ENCODE assay signal across 8 cellular contexts in genomic region chr4:1346781-1347409, GRCh38. TPM values are rescaled to one million over a fixed set of nuclear protein-coding genes. Genes with fewer than 3 reads are reported as not detected.
DNase-seq lines count a peak whose midpoint lies in the region; ATAC-seq and TF ChIP-seq lines count a peak whose summit lies in the region.

UVSSA (plus strand) TSS chr4:1347208; CDS start chr4:1348092, 884 bp downstream.

- peak within 1 kb of the TSS; percentile 39 for H3K27ac ChIP-seq in H9 (ENCODE audit: insufficient read length, low read depth, low read length)

- H3K36me3 ChIP-seq in MG63 = no peaks in the 10 kb centered on the region; the same call in 1 of the 2 replicates

- H4K20me1 ChIP-seq in H9 (ENCODE audit: control insufficient read depth, insufficient read depth, insufficient read length) = no peaks in the 10 kb centered on the region

- H3K4ac ChIP-seq in H9 (ENCODE audit: low read depth, low read length) = no peak within 1 kb of the TSS

- H2AK5ac ChIP-seq in H9 (ENCODE audit: insufficient read length, low read length) = no peak within 1 kb of the TSS

- H3K9me3 Mint-ChIP-seq in H9 (peaks cover 0 to 4% of the 10 kb centered on the region in 2 experiments; a peak in 1 of 5 replicates), nephron progenitor cell (peaks cover 20% of the 10 kb centered on the region)
- no peaks in the 10 kb centered on the region for H3K9me3 Mint-ChIP-seq in stimulated activated naive CD8-positive, alpha-beta T cell treated with anti-CD3 and anti-CD28 coated beads, Interleukin-15, amount 100 ng/mL, for 72 hours

- WGBS in H9 (ENCODE audit: extremely low coverage, insufficient read length, low lambda C conversion rate) = no CpG with 5 or more reads among the region's 76 CpGs

- H3K4me3 Mint-ChIP-seq in H9 = peak within 1 kb of the TSS; percentile 81 to 92
- H3K4me3 Mint-ChIP-seq in nephron progenitor cell = peak within 1 kb of the TSS; percentile 91
- H3K4me3 Mint-ChIP-seq in stimulated activated naive CD8-positive, alpha-beta T cell treated with anti-CD3 and anti-CD28 coated beads, Interleukin-15, amount 100 ng/mL, for 72 hours = peak within 1 kb of the TSS; percentile 89 to 94

- peak; percentile 96 for ATAC-seq in stimulated activated naive CD8-positive, alpha-beta T cell treated with anti-CD3 and anti-CD28 coated beads, Interleukin-15, amount 100 ng/mL, for 72 hours

- no peak within 1 kb of the TSS for H2BK120ac ChIP-seq in H9 (ENCODE audit: low read depth, low read length, poor library complexity, severe bottlenecking)

- no peak within 1 kb of the TSS for H3K23ac ChIP-seq in H9 (ENCODE audit: insufficient read length, low read depth, low read length)

- H3K36me3 Mint-ChIP-seq in H9 (ENCODE audit: insufficient read depth in 1 of 3, low read depth in 3 of 3) (peaks cover 11 to 31% (median 27%) of the 10 kb centered on the region in 3 experiments), nephron progenitor cell (ENCODE audit: low read depth) (peaks cover 46% of the 10 kb centered on the region)

- H3K56ac ChIP-seq in H9 (ENCODE audit: insufficient read length, low read depth, low read length) = no peak within 1 kb of the TSS

- H3K14ac ChIP-seq in H9 (ENCODE audit: insufficient read depth, low read length) = peak within 1 kb of the TSS; percentile 74

- H3K9me3 ChIP-seq in H9 (ENCODE audit: control insufficient read depth, low read depth, low read length) = no peaks in the 10 kb centered on the region
- H3K9me3 ChIP-seq in MG63 = no peaks in the 10 kb centered on the region

- H4K8ac ChIP-seq in H9 (replicated peaks; ENCODE audit: insufficient read length, low read depth, low read length) = no peak within 1 kb of the TSS

- peak within 1 kb of the TSS; percentile 91 for H3K9ac ChIP-seq in H9 (ENCODE audit: extremely low read depth, insufficient read length, low read length)

- H3K4me1 Mint-ChIP-seq in H9 (peaks cover 24 to 28% of the 10 kb centered on the region in 2 experiments), nephron progenitor cell (peaks cover 52% of the 10 kb centered on the region)
- peaks cover 57% of the 10 kb centered on the region for H3K4me1 Mint-ChIP-seq in stimulated activated naive CD8-positive, alpha-beta T cell treated with anti-CD3 and anti-CD28 coated beads, Interleukin-15, amount 100 ng/mL, for 72 hours

- H3K27me3 ChIP-seq in H9 (ENCODE audit: insufficient read depth, low read length) = no peaks in the 10 kb centered on the region
- H3K27me3 ChIP-seq in MG63 = no peaks in the 10 kb centered on the region

- peak within 1 kb of the TSS; percentile 91 for H3K4me2 ChIP-seq in H9 (ENCODE audit: insufficient read depth, insufficient read length, low read length)

- H2AFZ ChIP-seq in H9 (ENCODE audit: low read length) = no peak within 1 kb of the TSS

- H3K18ac ChIP-seq in H9 (ENCODE audit: insufficient read length, low read depth, low read length) = no peak within 1 kb of the TSS

- H3T11ph ChIP-seq in H9 (ENCODE audit: low read length) = no peak within 1 kb of the TSS

- H4K5ac ChIP-seq in H9 (ENCODE audit: insufficient read length, low read depth, low read length) = no peak within 1 kb of the TSS

- TF ChIP-seq CTCF in H9 (conservative IDR thresholded peaks at IDR 0.05) (no peak), nephron progenitor cell (IDR thresholded peaks at IDR 0.05) (no peak)

- H3K27me3 Mint-ChIP-seq in H9 (ENCODE audit: low read depth) (no peaks in the 10 kb centered on the region; the same call in 1 of the 2 replicates), nephron progenitor cell (ENCODE audit: low read depth, poor library complexity) (peaks cover 3% of the 10 kb centered on the region)
- no peaks in the 10 kb centered on the region for H3K27me3 Mint-ChIP-seq in stimulated activated naive CD8-positive, alpha-beta T cell treated with anti-CD3 and anti-CD28 coated beads, Interleukin-15, amount 100 ng/mL, for 72 hours

- H2BK5ac ChIP-seq in H9 (ENCODE audit: insufficient read length, low read length) = no peak within 1 kb of the TSS

- no peaks in the 10 kb centered on the region; the same call in 1 of the 2 replicates for H3K4me1 ChIP-seq in H9 (ENCODE audit: insufficient read depth, low read length)

- H3K27ac Mint-ChIP-seq in H9 (peak within 1 kb of the TSS; percentile 23 to 96 (median 88); a peak in 4 of 7 replicates), nephron progenitor cell (peak within 1 kb of the TSS; percentile 97)
- peak within 1 kb of the TSS; percentile 93 to 96 for H3K27ac Mint-ChIP-seq in stimulated activated naive CD8-positive, alpha-beta T cell treated with anti-CD3 and anti-CD28 coated beads, Interleukin-15, amount 100 ng/mL, for 72 hours

- H2BK15ac ChIP-seq in H9 (ENCODE audit: low read depth, low read length) = no peak within 1 kb of the TSS

- H2BK12ac ChIP-seq in H9 (ENCODE audit: insufficient read length, low read depth, low read length) = no peak within 1 kb of the TSS

- no peak within 1 kb of the TSS for H4K91ac ChIP-seq in H9 (ENCODE audit: insufficient read length, low read depth, low read length)

- H3K23me2 ChIP-seq in H9 (ENCODE audit: insufficient read length, low read depth, low read length, poor library complexity, severe bottlenecking) = peaks cover 11% of the 10 kb centered on the region

- H3K4me3 ChIP-seq in MG63 = peak within 1 kb of the TSS; percentile 70

- no peaks in the 10 kb centered on the region for H3K79me2 ChIP-seq in H9 (ENCODE audit: insufficient read depth, low read length)

- peak; percentile 98 for DNase-seq in ELR (ENCODE audit: low read depth)
- DNase-seq in H9 = peak; percentile 100
- peak; percentile 98 for DNase-seq in MG63
- DNase-seq in SHP77 treated with DMSO at 0.1 percent for 48 hours (lab: John Stamatoyannopoulos, UW) = peak; percentile 84
- peak; percentile 100 for DNase-seq in activated effector memory CD4-positive, alpha-beta T cell treated with anti-CD3 and anti-CD28 coated beads, Interleukin-2, amount 50 U/mL, for 16 hours
- peak; percentile 100 for DNase-seq in fibroblast of the conjunctiva (ENCODE audit: low read depth)
- DNase-seq in nephron progenitor cell = peak; percentile 100
- DNase-seq in stimulated activated naive CD8-positive, alpha-beta T cell treated with anti-CD3 and anti-CD28 coated beads, Interleukin-15, amount 100 ng/mL, for 72 hours = peak; percentile 100

- no peaks in the 10 kb centered on the region for H3K79me1 ChIP-seq in H9 (ENCODE audit: insufficient read depth, low read depth, low read length, poor library complexity, severe bottlenecking)

- no peak within 1 kb of the TSS for H2BK20ac ChIP-seq in H9 (ENCODE audit: low read depth, low read length, poor library complexity, severe bottlenecking)

RNA-seq across cellular contexts. Expression of gene UVSSA, which starts in this region (rescaled TPM):
- total RNA-seq in H9 (2021) = 15.9 and 18.3 TPM in 2 replicates
- total RNA-seq in MG63 (2014; rRNA removed; shearing (Covaris generic); ENCODE audit: low replicate concordance) = 1.2 and 5.3 TPM in 2 replicates

Comparison
In these comparisons a context has a peak if more than half of its experiments do, and no peak if none do; other contexts are left out.
1. Peak in every context shown above with its lines: DNase-seq, ATAC-seq, H3K4me3 ChIP-seq and H3K27ac ChIP-seq.